ENCODE assay signal across 1 cellular context in the genomic region with DNA sequence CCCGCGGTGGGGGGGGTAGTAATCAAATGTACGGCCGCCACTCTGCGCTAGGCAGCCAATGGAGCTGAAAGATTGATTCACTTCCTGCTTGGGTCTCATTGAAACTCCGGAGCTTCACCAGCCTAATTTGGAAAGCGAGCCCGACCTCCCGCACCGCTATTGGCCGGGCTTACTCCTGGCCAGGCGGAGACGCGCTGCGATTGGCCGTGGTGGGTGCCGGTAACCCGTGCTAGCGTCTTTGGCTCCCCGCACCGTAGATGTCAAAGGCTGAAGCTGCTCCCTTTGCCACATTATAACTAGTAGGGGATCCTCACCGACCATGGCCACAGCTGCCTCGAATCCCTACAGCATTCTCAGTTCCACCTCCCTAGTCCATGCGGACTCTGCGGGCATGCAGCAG.
TF ChIP-seq lines count a peak whose summit lies in the region.

A gene (plus strand): TSS at position 285 of the 400 bp plus-strand sequence. CDS start 35 bp downstream, at position 320.

TF ChIP-seq in HepG2, 621 proteins besides CTCF, POLR2A, EP300 and RAD21 (continued from another document):
- TF ChIP-seq, protein P1, sequence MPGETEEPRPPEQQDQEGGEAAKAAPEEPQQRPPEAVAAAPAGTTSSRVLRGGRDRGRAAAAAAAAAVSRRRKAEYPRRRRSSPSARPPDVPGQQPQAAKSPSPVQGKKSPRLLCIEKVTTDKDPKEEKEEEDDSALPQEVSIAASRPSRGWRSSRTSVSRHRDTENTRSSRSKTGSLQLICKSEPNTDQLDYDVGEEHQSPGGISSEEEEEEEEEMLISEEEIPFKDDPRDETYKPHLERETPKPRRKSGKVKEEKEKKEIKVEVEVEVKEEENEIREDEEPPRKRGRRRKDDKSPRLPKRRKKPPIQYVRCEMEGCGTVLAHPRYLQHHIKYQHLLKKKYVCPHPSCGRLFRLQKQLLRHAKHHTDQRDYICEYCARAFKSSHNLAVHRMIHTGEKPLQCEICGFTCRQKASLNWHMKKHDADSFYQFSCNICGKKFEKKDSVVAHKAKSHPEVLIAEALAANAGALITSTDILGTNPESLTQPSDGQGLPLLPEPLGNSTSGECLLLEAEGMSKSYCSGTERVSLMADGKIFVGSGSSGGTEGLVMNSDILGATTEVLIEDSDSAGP (CRISPR knock-in tag; IDR thresholded peaks at IDR 0.05; ENCODE audit: borderline replicate concordance): no peak
- no peak for TF ChIP-seq ZNF652 (CRISPR knock-in tag; IDR thresholded peaks at IDR 0.05; ENCODE audit: borderline replicate concordance, low read depth)
- TF ChIP-seq KAT2B (IDR thresholded peaks at IDR 0.05; ENCODE audit: borderline replicate concordance, low read depth, low read length): no peak
- no peak for TF ChIP-seq SIX4 (CRISPR knock-in tag; IDR thresholded peaks at IDR 0.05)
- TF ChIP-seq ZBTB21 (CRISPR knock-in tag; IDR thresholded peaks at IDR 0.05): no peak
- TF ChIP-seq, protein P2, sequence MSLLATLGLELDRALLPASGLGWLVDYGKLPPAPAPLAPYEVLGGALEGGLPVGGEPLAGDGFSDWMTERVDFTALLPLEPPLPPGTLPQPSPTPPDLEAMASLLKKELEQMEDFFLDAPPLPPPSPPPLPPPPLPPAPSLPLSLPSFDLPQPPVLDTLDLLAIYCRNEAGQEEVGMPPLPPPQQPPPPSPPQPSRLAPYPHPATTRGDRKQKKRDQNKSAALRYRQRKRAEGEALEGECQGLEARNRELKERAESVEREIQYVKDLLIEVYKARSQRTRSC (CRISPR knock-in tag; IDR thresholded peaks at IDR 0.05; ENCODE audit: low read depth): no peak
- TF ChIP-seq RFX3 (CRISPR knock-in tag; IDR thresholded peaks at IDR 0.05): no peak
TF ChIP-seq in HepG2: peak in this region for 0.
